16 cellular contexts compared by ENCODE assay signal in genomic region chr5:65032250-65032649, GRCh38.
DNase-seq lines count a peak whose midpoint lies in the region; ATAC-seq and TF ChIP-seq lines count a peak whose summit lies in the region.
"Had no signal": no experiment of that assay in that cellular context is flagged by ENCODE, and none has a peak within 500 bp of the region (broad histone marks: within the 10 kb centered on the region; RNA-seq: fewer than 3 reads in every experiment).

No MANE protein-coding gene starts in this region.

- no peak for TF ChIP-seq EP300 in gastroesophageal sphincter (IDR thresholded peaks at IDR 0.05)

- 42 to 72% methylated on average over 5 to 6 of the region's 6 CpGs for WGBS in gastroesophageal sphincter (ENCODE audit: low coverage in 1 of 2), 2 donors

- H3K27ac ChIP-seq in gastroesophageal sphincter, result no peak overlapping the region
- H3K27ac ChIP-seq: BLaER1 treated with 17β-estradiol and CSF1 and Interleukin-3, amounts not matched to agents 10 nM and 100 nM; thoracic aorta had no signal

- H3K9me3 ChIP-seq in gastroesophageal sphincter, result no peaks in the 10 kb centered on the region
- H3K9me3 ChIP-seq: thoracic aorta had no signal

- peaks cover 88% of the 10 kb centered on the region for H3K4me1 Mint-ChIP-seq in HFFc6 (ENCODE audit: low read depth)
- peaks cover 30% of the 10 kb centered on the region for H3K4me1 Mint-ChIP-seq in activated naive CD4-positive, alpha-beta T cell treated with anti-CD3 and anti-CD28 coated beads, Interleukin-2, amount 10 ng/mL, durations not matched to agents 7 days and 5 days

- no peaks in the 10 kb centered on the region; the same call in none of the 2 replicates for H3K27me3 Mint-ChIP-seq in HFFc6 (ENCODE audit: insufficient read depth)
- peaks cover 6% of the 10 kb centered on the region for H3K27me3 Mint-ChIP-seq in activated naive CD4-positive, alpha-beta T cell treated with anti-CD3 and anti-CD28 coated beads, Interleukin-2, amount 10 ng/mL, durations not matched to agents 7 days and 5 days
- H3K27me3 Mint-ChIP-seq: activated B cell treated with CpG ODN at 0.5 μM for 24 hours had no signal

- H3K36me3 Mint-ChIP-seq in HFFc6 (ENCODE audit: low read depth), result peaks cover 27% of the 10 kb centered on the region
- peaks cover 4% of the 10 kb centered on the region for H3K36me3 Mint-ChIP-seq in activated naive CD4-positive, alpha-beta T cell treated with anti-CD3 and anti-CD28 coated beads, Interleukin-2, amount 10 ng/mL, durations not matched to agents 7 days and 5 days

- no peak overlapping the region for H3K4me3 ChIP-seq in gastroesophageal sphincter
- H3K4me3 ChIP-seq: BLaER1 treated with 17β-estradiol and CSF1 and Interleukin-3, amounts not matched to agents 10 nM and 100 nM; thoracic aorta had no signal

- peaks cover 0 to 29% (median 5%) of the 10 kb centered on the region in 3 donors for H3K4me1 ChIP-seq in gastroesophageal sphincter

- CTCF ChIA-PET in activated naive CD4-positive, alpha-beta T cell treated with anti-CD3 and anti-CD28 coated beads, Interleukin-2, amount 10 ng/mL, durations not matched to agents 7 days and 5 days (lab: Charles Lee), result no interaction called here

- no peak for TF ChIP-seq POLR2A in gastroesophageal sphincter (IDR thresholded peaks at IDR 0.05)

- H3K27me3 ChIP-seq in gastroesophageal sphincter, result no peaks in the 10 kb centered on the region

- H3K36me3 ChIP-seq in gastroesophageal sphincter, result no peaks in the 10 kb centered on the region
- H3K36me3 ChIP-seq: BLaER1 treated with 17β-estradiol and CSF1 and Interleukin-3, amounts not matched to agents 10 nM and 100 nM; thoracic aorta had no signal

- ATAC-seq in gastroesophageal sphincter (peak; percentile 41), GM18517 (IDR thresholded peaks at IDR 0.05; ENCODE audit: unreplicated experiment) (no peak)

- TF ChIP-seq CTCF in HFFc6 (IDR thresholded peaks at IDR 0.05) (no peak), gastroesophageal sphincter (IDR thresholded peaks at IDR 0.05) (no peak)

- peaks cover 4% of the 10 kb centered on the region; the same call in 1 of the 2 replicates for H3K9me3 Mint-ChIP-seq in HFFc6
- no peaks in the 10 kb centered on the region for H3K9me3 Mint-ChIP-seq in activated naive CD4-positive, alpha-beta T cell treated with anti-CD3 and anti-CD28 coated beads, Interleukin-2, amount 10 ng/mL, durations not matched to agents 7 days and 5 days
- H3K9me3 Mint-ChIP-seq: activated B cell treated with CpG ODN at 0.5 μM for 24 hours; activated naive CD4-positive, alpha-beta T cell treated with anti-CD3 and anti-CD28 coated beads for 36 hours had no signal

- peak overlapping the region; percentile 92 for H3K27ac Mint-ChIP-seq in HFFc6
- H3K27ac Mint-ChIP-seq in activated naive CD4-positive, alpha-beta T cell treated with anti-CD3 and anti-CD28 coated beads, Interleukin-2, amount 10 ng/mL, durations not matched to agents 7 days and 5 days, result no peak overlapping the region
- H3K27ac Mint-ChIP-seq: activated B cell treated with CpG ODN at 0.5 μM for 24 hours; activated naive CD4-positive, alpha-beta T cell treated with anti-CD3 and anti-CD28 coated beads for 36 hours had no signal

- H3K4me3 Mint-ChIP-seq in HFFc6, result no peak overlapping the region
- no peak overlapping the region for H3K4me3 Mint-ChIP-seq in activated naive CD4-positive, alpha-beta T cell treated with anti-CD3 and anti-CD28 coated beads, Interleukin-2, amount 10 ng/mL, durations not matched to agents 7 days and 5 days
- H3K4me3 Mint-ChIP-seq: activated B cell treated with CpG ODN at 0.5 μM for 24 hours; activated naive CD4-positive, alpha-beta T cell treated with anti-CD3 and anti-CD28 coated beads for 36 hours had no signal

- DNase-seq in AG08396 (ENCODE audit: low spot score) (peak; percentile 44), HFFc6 (peak; percentile 98), astrocyte of the hippocampus (ENCODE audit: low read depth, low spot score) (peak; percentile 31), HuH-7.5 (ENCODE audit: low spot score) (no peak)
- no peak for DNase-seq in stimulated activated CD4-positive, alpha-beta T cell treated with anti-CD3 and anti-CD28 coated beads, Interleukin-1b, Interleukin-23, amount 100 ng/mL, for 48 hours
- no peak for DNase-seq in activated naive CD4-positive, alpha-beta T cell treated with anti-CD3 and anti-CD28 coated beads, Interleukin-2, amount 10 ng/mL, durations not matched to agents 7 days and 5 days
- DNase-seq: activated B cell treated with CpG ODN at 0.5 μM for 24 hours; activated CD8-positive, alpha-beta memory T cell treated with anti-CD3 and anti-CD28 coated beads, Interleukin-2, amount 50 U/mL, for 4 hours; activated naive CD4-positive, alpha-beta T cell treated with anti-CD3 and anti-CD28 coated beads for 36 hours; NCI-H2171; occipital lobe; SW 1271 had no signal

Comparison
In these comparisons a context has a peak if more than half of its experiments do, and no peak if none do; other contexts are left out.
1. DNase-seq: peak in AG08396 (single experiment), HFFc6 (single experiment) and astrocyte of the hippocampus (single experiment); none in HuH-7.5 (single experiment), stimulated activated CD4-positive, alpha-beta T cell treated with anti-CD3 and anti-CD28 coated beads, Interleukin-1b, Interleukin-23, amount 100 ng/mL, for 48 hours (single experiment) and activated naive CD4-positive, alpha-beta T cell treated with anti-CD3 and anti-CD28 coated beads, Interleukin-2, amount 10 ng/mL, durations not matched to agents 7 days and 5 days (single experiment).